24 cellular contexts compared by ENCODE assay signal in the genomic region with DNA sequence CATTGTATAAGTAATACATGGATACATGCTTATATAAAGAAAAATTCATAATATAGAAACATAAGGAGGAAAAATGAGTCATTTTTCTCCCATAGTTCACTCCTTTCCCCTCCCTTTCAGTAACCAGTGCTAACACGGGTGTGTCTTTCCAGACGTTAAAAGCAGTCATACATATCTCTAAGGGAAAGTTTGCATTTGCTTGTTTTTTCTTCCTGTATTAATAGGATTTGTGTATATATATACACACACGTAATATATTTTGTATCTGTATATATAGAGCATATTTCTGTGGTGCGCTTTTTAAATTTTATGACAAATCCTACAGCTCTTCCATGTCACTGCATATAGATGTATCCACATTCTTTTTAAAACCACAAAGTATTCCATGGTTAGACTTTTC.
DNase-seq lines count a peak whose midpoint lies in the region; ATAC-seq and TF ChIP-seq lines count a peak whose summit lies in the region.
"Had no signal": no experiment of that assay in that cellular context is flagged by ENCODE, and none has a peak within 500 bp of the region (broad histone marks: within the 10 kb centered on the region; RNA-seq: fewer than 3 reads in every experiment).

No MANE protein-coding gene starts in this region.

- H3K27ac Mint-ChIP-seq in activated naive CD8-positive, alpha-beta T cell: peak overlapping the region; percentile 5
- H3K27ac Mint-ChIP-seq in activated naive CD8-positive, alpha-beta T cell treated with anti-CD3 and anti-CD28 coated beads, Interleukin-2, amount 50 U/mL, for 24 hours: no peak overlapping the region
- H3K27ac Mint-ChIP-seq in central memory CD8-positive, alpha-beta T cell (ENCODE audit: low read depth): peak overlapping the region; percentile 5
- H3K27ac Mint-ChIP-seq: B cell had no signal

- no peaks in the 10 kb centered on the region for H3K9me3 ChIP-seq in suprapubic skin

- TF ChIP-seq EP300 in suprapubic skin (IDR thresholded peaks at IDR 0.05): no peak

- no peak for TF ChIP-seq POLR2A in suprapubic skin (IDR thresholded peaks at IDR 0.05)

- H3K4me1 Mint-ChIP-seq in activated naive CD8-positive, alpha-beta T cell (ENCODE audit: low read depth): peaks cover 2% of the 10 kb centered on the region
- H3K4me1 Mint-ChIP-seq in activated naive CD8-positive, alpha-beta T cell treated with anti-CD3 and anti-CD28 coated beads, Interleukin-2, amount 50 U/mL, for 24 hours: peaks cover 9% of the 10 kb centered on the region
- no peaks in the 10 kb centered on the region for H3K4me1 Mint-ChIP-seq in central memory CD8-positive, alpha-beta T cell
- H3K4me1 Mint-ChIP-seq: B cell had no signal

- TF ChIP-seq CTCF in fibroblast of villous mesenchyme (IDR thresholded peaks at IDR 0.05; ENCODE audit: insufficient read depth, low read depth, low read length) (no peak), suprapubic skin (IDR thresholded peaks at IDR 0.05) (no peak)

- H3K36me3 Mint-ChIP-seq in activated naive CD8-positive, alpha-beta T cell: peaks cover 4% of the 10 kb centered on the region
- H3K36me3 Mint-ChIP-seq in activated naive CD8-positive, alpha-beta T cell treated with anti-CD3 and anti-CD28 coated beads, Interleukin-2, amount 50 U/mL, for 24 hours (ENCODE audit: low read depth): peaks cover 14% of the 10 kb centered on the region
- H3K36me3 Mint-ChIP-seq in central memory CD8-positive, alpha-beta T cell (ENCODE audit: insufficient read depth): peaks cover 26% of the 10 kb centered on the region

- ATAC-seq in activated naive CD8-positive, alpha-beta T cell treated with anti-CD3 and anti-CD28 coated beads, Interleukin-2, amount 50 U/mL, for 24 hours: no peak
- ATAC-seq in central memory CD8-positive, alpha-beta T cell (replicated peaks; ENCODE audit: extremely low read depth, poor library complexity, severe bottlenecking): no peak
- ATAC-seq in HG03457 (IDR thresholded peaks at IDR 0.05; ENCODE audit: unreplicated experiment): no peak
- ATAC-seq: HCT116, HepG2, Panc1 had no signal

- H3K27me3 ChIP-seq in suprapubic skin: no peaks in the 10 kb centered on the region

- peaks cover 8% of the 10 kb centered on the region for H3K36me3 ChIP-seq in suprapubic skin

- DNase-seq in activated naive CD8-positive, alpha-beta T cell treated with anti-CD3 and anti-CD28 coated beads, Interleukin-2, amount 50 U/mL, for 24 hours: no peak
- DNase-seq in central memory CD8-positive, alpha-beta T cell (ENCODE audit: low spot score in 2 of 2): no peak
- DNase-seq in fibroblast of villous mesenchyme (ENCODE audit: low read depth) (peak; percentile 64), suprapubic skin (ENCODE audit: low spot score in 2 of 2) (no peak), HT-29 (ENCODE audit: low spot score) (no peak)
- no peak for DNase-seq in activated CD4-positive, alpha-beta T cell treated with anti-CD3 and anti-CD28 coated beads for 4 hours
- DNase-seq: DMS53; GDM1; GOT3; KBM-7; NCI-H1092; NCI-H1436 treated with DMSO at 0.1 percent for 48 hours; NCI-H2029; NCI-H226; NCI-H510A treated with DMSO at 0.1 percent for 48 hours; NCI-H774; NK-92 treated with Interleukin-12 subunit alpha and Interleukin-12 subunit beta, amount 100 ng/mL, for 24 hours had no signal

- H3K27ac ChIP-seq in suprapubic skin: no peak overlapping the region

- H3K4me3 ChIP-seq in fibroblast of villous mesenchyme (ENCODE audit: low read depth, low read length) (no peak overlapping the region), suprapubic skin (no peak overlapping the region)

- H3K9me3 Mint-ChIP-seq in activated naive CD8-positive, alpha-beta T cell (ENCODE audit: low read depth): no peaks in the 10 kb centered on the region
- no peaks in the 10 kb centered on the region for H3K9me3 Mint-ChIP-seq in activated naive CD8-positive, alpha-beta T cell treated with anti-CD3 and anti-CD28 coated beads, Interleukin-2, amount 50 U/mL, for 24 hours
- H3K9me3 Mint-ChIP-seq in central memory CD8-positive, alpha-beta T cell: no peaks in the 10 kb centered on the region
- H3K9me3 Mint-ChIP-seq: CD14-positive monocyte had no signal

- no peak overlapping the region for H3K4me3 Mint-ChIP-seq in activated naive CD8-positive, alpha-beta T cell
- no peak overlapping the region for H3K4me3 Mint-ChIP-seq in activated naive CD8-positive, alpha-beta T cell treated with anti-CD3 and anti-CD28 coated beads, Interleukin-2, amount 50 U/mL, for 24 hours
- H3K4me3 Mint-ChIP-seq in central memory CD8-positive, alpha-beta T cell: no peak overlapping the region
- H3K4me3 Mint-ChIP-seq: B cell, CD14-positive monocyte had no signal

- H3K27me3 Mint-ChIP-seq in activated naive CD8-positive, alpha-beta T cell: no peaks in the 10 kb centered on the region
- H3K27me3 Mint-ChIP-seq in activated naive CD8-positive, alpha-beta T cell treated with anti-CD3 and anti-CD28 coated beads, Interleukin-2, amount 50 U/mL, for 24 hours: no peaks in the 10 kb centered on the region
- no peaks in the 10 kb centered on the region for H3K27me3 Mint-ChIP-seq in central memory CD8-positive, alpha-beta T cell
- H3K27me3 Mint-ChIP-seq: B cell had no signal

- peaks cover 4% of the 10 kb centered on the region for H3K4me1 ChIP-seq in suprapubic skin

- 64% methylated on average over 4 of the region's 4 CpGs for WGBS in suprapubic skin
